ENCODE assay signal across 8 cellular contexts in genomic region chrX:23773601-23774175, GRCh38. TPM values are rescaled to one million over a fixed set of nuclear protein-coding genes. Genes with fewer than 3 reads are reported as not detected.
DNase-seq lines count a peak whose midpoint lies in the region; ATAC-seq, FAIRE-seq and TF ChIP-seq lines count a peak whose summit lies in the region.

No MANE protein-coding gene starts in this region.

- no peaks in the 10 kb centered on the region for H3K9me3 Mint-ChIP-seq in mesothelial cell of epicardium

- peak; percentile 91 for ATAC-seq in HG03103 (IDR thresholded peaks at IDR 0.05; ENCODE audit: low read depth, unreplicated experiment)
- no peak for ATAC-seq in SK-N-SH treated with all-trans-retinoic acid at 6 μM for 48 hours

- H3K4me3 Mint-ChIP-seq in mesothelial cell of epicardium, result no peak overlapping the region

- peak; percentile 84 for FAIRE-seq in islet of Langerhans (lab: Jason Lieb, UNC)

- no peaks in the 10 kb centered on the region for H3K36me3 Mint-ChIP-seq in mesothelial cell of epicardium

- no peak overlapping the region for H3K27ac Mint-ChIP-seq in mesothelial cell of epicardium

- TF ChIP-seq CTCF in mesothelial cell of epicardium (IDR thresholded peaks at IDR 0.05; ENCODE audit: unreplicated experiment), result no peak

- H3K27me3 Mint-ChIP-seq in mesothelial cell of epicardium (ENCODE audit: low read depth), result no peaks in the 10 kb centered on the region

- no peaks in the 10 kb centered on the region for H3K4me1 Mint-ChIP-seq in mesothelial cell of epicardium

- DNase-seq in activated T-cell treated with anti-CD3 and anti-CD28 coated beads for 1 hour (ENCODE audit: low read depth), result peak; percentile 8
- DNase-seq in activated T-cell treated with anti-CD3 and anti-CD28 coated beads, Interleukin-2, amount 50 U/mL, for 48 hours, result no peak
- DNase-seq in T-helper 22 cell (ENCODE audit: low read depth), result peak; percentile 32
- DNase-seq in occipital lobe (lab: John Stamatoyannopoulos, UW), result no peak
- DNase-seq in mesothelial cell of epicardium (ENCODE audit: low spot score in 2 of 2, unreplicated experiment in 2 of 2), result no peak

TF ChIP-seq in SK-N-SH treated with all-trans-retinoic acid at 6 μM for 48 hours, 23 proteins besides CTCF, POLR2A, EP300 and RAD21:
- TF ChIP-seq RARB (CRISPR knock-in tag; IDR thresholded peaks at IDR 0.05) (no peak), ESRRG (CRISPR knock-in tag; IDR thresholded peaks at IDR 0.05) (no peak), TSHZ2 (CRISPR knock-in tag; IDR thresholded peaks at IDR 0.05) (no peak), PPARA (CRISPR knock-in tag; IDR thresholded peaks at IDR 0.05; ENCODE audit: borderline replicate concordance) (no peak), ZFP30 (CRISPR knock-in tag; IDR thresholded peaks at IDR 0.05) (no peak), TCF4 (CRISPR knock-in tag; IDR thresholded peaks at IDR 0.05; ENCODE audit: borderline replicate concordance) (no peak), BACH2 (CRISPR knock-in tag; IDR thresholded peaks at IDR 0.05; ENCODE audit: borderline replicate concordance) (no peak), ZNF8 (CRISPR knock-in tag; IDR thresholded peaks at IDR 0.05) (no peak), PATZ1 (CRISPR knock-in tag; IDR thresholded peaks at IDR 0.05; ENCODE audit: borderline replicate concordance) (no peak), ISL1 (CRISPR knock-in tag; IDR thresholded peaks at IDR 0.05) (no peak), CSRNP3 (CRISPR knock-in tag; IDR thresholded peaks at IDR 0.05) (no peak), OSR1 (CRISPR knock-in tag; IDR thresholded peaks at IDR 0.05) (no peak), GLIS3 (CRISPR knock-in tag; IDR thresholded peaks at IDR 0.05) (no peak), ZNF70 (CRISPR knock-in tag; IDR thresholded peaks at IDR 0.05) (no peak), ZFP3 (CRISPR knock-in tag; IDR thresholded peaks at IDR 0.05) (no peak), SNAI2 (CRISPR knock-in tag; IDR thresholded peaks at IDR 0.05) (no peak), ARNTL (CRISPR knock-in tag; IDR thresholded peaks at IDR 0.05; ENCODE audit: borderline replicate concordance, low read depth) (no peak)

RNA-seq across cellular contexts. Expression of gene SAT1, which starts 9.3 kb away (rescaled TPM):
- total RNA-seq in occipital lobe (58.3 TPM), mesothelial cell of epicardium (225 to 236 TPM (median 233 TPM) in 3 replicates)

RNA-seq across cellular contexts. Expression of gene ACOT9, which starts 30.6 kb away (rescaled TPM):
- 19.5 TPM for total RNA-seq in occipital lobe
- 29.0 to 32.7 TPM (median 32.5 TPM) in 3 replicates for total RNA-seq in mesothelial cell of epicardium

Comparison
In these comparisons a context has a peak if more than half of its experiments do, and no peak if none do; other contexts are left out.
1. DNase-seq: peak in activated T-cell treated with anti-CD3 and anti-CD28 coated beads for 1 hour (single experiment) and T-helper 22 cell (single experiment); none in activated T-cell treated with anti-CD3 and anti-CD28 coated beads, Interleukin-2, amount 50 U/mL, for 48 hours (0 of 2), occipital lobe (single experiment) and mesothelial cell of epicardium (0 of 2).